ENCODE assay signal across 8 cellular contexts in the genomic region with DNA sequence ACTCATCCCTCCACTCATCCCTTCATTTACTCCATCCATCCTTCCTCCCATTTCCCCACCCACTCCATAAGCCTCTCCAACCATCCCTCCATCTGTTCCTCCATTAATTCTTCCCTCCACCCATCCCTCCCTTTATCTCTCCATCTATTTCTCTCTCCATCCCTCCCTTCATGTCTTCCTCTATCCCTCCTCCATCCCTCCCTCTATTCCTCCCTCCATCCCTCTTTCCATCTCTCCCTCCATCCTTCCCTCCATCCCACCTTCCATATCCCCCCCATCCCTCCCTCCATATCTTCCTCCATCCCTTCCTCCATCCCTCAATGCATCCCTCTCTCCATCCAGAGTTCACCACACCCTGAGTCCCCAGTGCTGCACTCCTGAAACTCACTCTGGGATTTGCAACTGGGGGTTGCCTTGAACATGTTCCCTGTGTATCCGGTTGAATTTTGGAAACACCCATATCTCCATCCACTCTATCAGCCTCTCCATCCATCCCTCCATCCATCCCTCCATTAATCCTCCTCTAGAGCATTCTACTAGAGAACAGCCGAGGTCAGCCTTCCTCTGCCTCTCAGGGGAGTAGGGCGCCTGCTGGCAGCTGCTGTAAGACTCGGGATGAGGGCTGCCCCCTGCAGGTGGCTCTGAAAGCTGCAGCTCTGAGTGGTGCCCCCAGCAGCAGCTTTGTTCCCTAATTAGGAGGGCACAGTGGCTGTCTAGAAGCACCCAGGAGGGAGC. TPM values are rescaled to one million over a fixed set of nuclear protein-coding genes. Genes with fewer than 3 reads are reported as not detected.
DNase-seq lines count a peak whose midpoint lies in the region; ATAC-seq and TF ChIP-seq lines count a peak whose summit lies in the region.

No MANE protein-coding gene starts in this region.

- H3K4me1 ChIP-seq in HAP-1: no peaks in the 10 kb centered on the region
- peaks cover 3 to 27% of the 10 kb centered on the region in 2 donors for H3K4me1 ChIP-seq in lung (ENCODE audit: control insufficient read depth in 2 of 2, insufficient read depth in 2 of 2, low read length in 2 of 2)

- H3K9me3 ChIP-seq in HAP-1: no peaks in the 10 kb centered on the region
- H3K9me3 ChIP-seq in lung (ENCODE audit: control insufficient read depth in 2 of 2, insufficient read depth in 1 of 2, low read length in 1 of 2): no peaks in the 10 kb centered on the region

- peaks cover 36% of the 10 kb centered on the region for H3K4me1 Mint-ChIP-seq in CD14-positive monocyte

- peaks cover 0 to 6% of the 10 kb centered on the region in 2 donors for H3K36me3 Mint-ChIP-seq in CD14-positive monocyte

- ATAC-seq in lung (ENCODE audit: insufficient read depth, low FRiP score) (no peak), HG02571 (IDR thresholded peaks at IDR 0.05; ENCODE audit: unreplicated experiment) (no peak)

- no peak overlapping the region for H3K4me3 ChIP-seq in HAP-1
- no peak overlapping the region for H3K4me3 ChIP-seq in lung

- DNase-seq in CD14-positive monocyte (ENCODE audit: low spot score): peak; percentile 75
- peak; percentile 22 to 79 for DNase-seq in HAP-1 (ENCODE audit: low spot score in 2 of 2)
- DNase-seq in NCI-H524 treated with DMSO at 0.1 percent for 48 hours (lab: John Stamatoyannopoulos, UW): peak; percentile 44
- DNase-seq in activated CD4-positive, alpha-beta T cell treated with anti-CD3 and anti-CD28 coated beads, Interleukin-2, amount 50 U/mL, for 4 hours: peak; percentile 80
- peak; percentile 78 for DNase-seq in dermis blood vessel endothelial cell
- peak; percentile 67 for DNase-seq in lung (ENCODE audit: low spot score)
- DNase-seq in stimulated activated CD8-positive, alpha-beta memory T cell treated with anti-CD3 and anti-CD28 coated beads, Interleukin-15, amount 100 ng/mL, for 24 hours (ENCODE audit: low read depth): peak; percentile 61

- intact Hi-C loops in CD14-positive monocyte (cut with micrococcal nuclease): loop anchor here (2.0 to 5.0 kb wide), 4 partner anchors 36 to 111 kb away; no protein-coding TSS in a partner anchor

- H3K27ac Mint-ChIP-seq in CD14-positive monocyte: peak overlapping the region in 1 of 7 donors; percentile 33

- H3K4me3 Mint-ChIP-seq in CD14-positive monocyte: peak overlapping the region in 1 of 2 donors; percentile 2

- peaks cover 0 to 9% (median 5%) of the 10 kb centered on the region in 3 donors for H3K27me3 Mint-ChIP-seq in CD14-positive monocyte (ENCODE audit: low read depth in 3 of 3)

- in situ Hi-C loops in HAP-1 (cut with MboI; ENCODE audit: low sequenced_read_pairs): no loop called here

- no peak overlapping the region for H3K27ac ChIP-seq in lung (ENCODE audit: low read depth in 1 of 2, low read length in 1 of 2)

- H3K36me3 ChIP-seq in HAP-1 (replicated peaks) (no peaks in the 10 kb centered on the region), lung (ENCODE audit: control insufficient read depth in 2 of 2, insufficient read depth in 2 of 2, low read length in 2 of 2) (peaks cover 0 to 4% of the 10 kb centered on the region in 2 donors)

- H3K27me3 ChIP-seq in HAP-1 (ENCODE audit: low read depth) (no peaks in the 10 kb centered on the region), lung (ENCODE audit: control insufficient read depth, insufficient read depth) (no peaks in the 10 kb centered on the region)

- TF ChIP-seq CTCF in CD14-positive monocyte (IDR thresholded peaks at IDR 0.05) (peak; percentile 95), lung (IDR thresholded peaks at IDR 0.05; ENCODE audit: control extremely low read depth, extremely low read depth) (peak; percentile 77)

- WGBS in lung, 2 donors: 21 to 24% methylated on average over 4 of the region's 4 CpGs

- no peaks in the 10 kb centered on the region for H3K9me3 Mint-ChIP-seq in CD14-positive monocyte

RNA-seq across cellular contexts. Expression of a gene that starts 39.4 kb away (rescaled TPM):
- polyA plus RNA-seq in CD14-positive monocyte (1 to 10 TPM; 3.5 to 5.2 TPM), lung (10 to 100 TPM; 11.5 to 33.5 TPM)
- total RNA-seq in dermis blood vessel endothelial cell (81.6 and 111 TPM in 2 replicates), lung (10 to 100 TPM; 36.4 to 65.0 TPM)

RNA-seq across cellular contexts. Expression of a gene that starts 56.9 kb away (rescaled TPM):
- polyA plus RNA-seq in CD14-positive monocyte (not detected), lung (10 to 100 TPM; 30.8 to 54.0 TPM)
- total RNA-seq in dermis blood vessel endothelial cell (81.9 and 257 TPM in 2 replicates), lung (10 to 100 TPM; 23.9 to 37.8 TPM)
